21 cellular contexts compared by ENCODE assay signal in genomic region chr5:37926732-37927131, GRCh38.
DNase-seq lines count a peak whose midpoint lies in the region; ATAC-seq and TF ChIP-seq lines count a peak whose summit lies in the region.
"Had no signal": no experiment of that assay in that cellular context is flagged by ENCODE, and none has a peak within 500 bp of the region (broad histone marks: within the 10 kb centered on the region; RNA-seq: fewer than 3 reads in every experiment).

No MANE protein-coding gene starts in this region.

- H3F3A ChIP-seq in PC-3 (ENCODE audit: low read length, unreplicated experiment), result no peaks in the 10 kb centered on the region
- H3F3A ChIP-seq in neural progenitor cell (ENCODE audit: low read depth), result no peaks in the 10 kb centered on the region

- TF ChIP-seq CTCF in AG10803 (conservative IDR thresholded peaks at IDR 0.05; ENCODE audit: low read length) (no peak; the same call in 1 of the 2 replicates), PC-3 (conservative IDR thresholded peaks at IDR 0.05; ENCODE audit: low read depth, low read length) (0 out of 2 replicates have a peak, but pooled peaks have one; percentile 11), neural progenitor cell (IDR thresholded peaks at IDR 0.05) (no peak)

- peaks cover 78% of the 10 kb centered on the region for H3K27me3 ChIP-seq in PC-3 (ENCODE audit: low read length)
- no peaks in the 10 kb centered on the region for H3K27me3 ChIP-seq in neural progenitor cell
- H3K27me3 ChIP-seq: uterus had no signal

- intact Hi-C loops in PC-3 (cut with micrococcal nuclease), result no loop called here

- H3K4me1 ChIP-seq in PC-3 (ENCODE audit: insufficient read depth, low read length) (no peaks in the 10 kb centered on the region), neural progenitor cell (no peaks in the 10 kb centered on the region)
- H3K4me1 ChIP-seq: uterus had no signal

- H3K9me3 ChIP-seq in PC-3 (ENCODE audit: low read length) (no peaks in the 10 kb centered on the region), neural progenitor cell (ENCODE audit: low read depth) (no peaks in the 10 kb centered on the region)
- H3K9me3 ChIP-seq: uterus had no signal

- H3K36me3 ChIP-seq in PC-3 (ENCODE audit: low read depth, low read length) (no peaks in the 10 kb centered on the region), neural progenitor cell (no peaks in the 10 kb centered on the region)
- H3K36me3 ChIP-seq: uterus had no signal

- no peak overlapping the region for H3K27ac Mint-ChIP-seq in activated T-helper 17 cell treated with anti-CD3 and anti-CD28 coated beads, Interleukin-2, amount 50 U/mL, for 72 hours
- no peak overlapping the region for H3K27ac Mint-ChIP-seq in activated T-cell treated with anti-CD3 and anti-CD28 coated beads, Interleukin-2, amount 50 U/mL, for 72 hours
- no peak overlapping the region for H3K27ac Mint-ChIP-seq in neural progenitor cell
- H3K27ac Mint-ChIP-seq: activated B cell treated with CpG ODN at 0.5 μM for 24 hours; effector memory CD8-positive, alpha-beta T cell; naive thymus-derived CD8-positive, alpha-beta T cell; stimulated activated naive B cell treated with anti-CD40 and anti-IgM and Interleukin-4, amounts not matched to agents 10 μg/mL and 1 μg/mL and 100 μg/mL, for 72 hours had no signal

- CTCF ChIA-PET in PC-3 (lab: Charles Lee), result no interaction called here

- peaks cover 3% of the 10 kb centered on the region for H3K9me3 Mint-ChIP-seq in activated T-helper 17 cell treated with anti-CD3 and anti-CD28 coated beads, Interleukin-2, amount 50 U/mL, for 72 hours
- H3K9me3 Mint-ChIP-seq in activated T-cell treated with anti-CD3 and anti-CD28 coated beads, Interleukin-2, amount 50 U/mL, for 72 hours, result peaks cover 2 to 8% of the 10 kb centered on the region in 2 donors
- no peaks in the 10 kb centered on the region for H3K9me3 Mint-ChIP-seq in neural progenitor cell
- H3K9me3 Mint-ChIP-seq: activated B cell treated with CpG ODN at 0.5 μM for 24 hours had no signal

- H3K4me3 ChIP-seq in AG10803 (ENCODE audit: low read length), result no peak overlapping the region
- no peak overlapping the region for H3K4me3 ChIP-seq in PC-3 (ENCODE audit: low read length)
- no peak overlapping the region for H3K4me3 ChIP-seq in neural progenitor cell
- H3K4me3 ChIP-seq: SK-N-MC, uterus had no signal

- POLR2A ChIA-PET in PC-3 (lab: Charles Lee; ENCODE audit: unreplicated experiment), result no interaction called here

- H3K4me3 Mint-ChIP-seq in activated T-helper 17 cell treated with anti-CD3 and anti-CD28 coated beads, Interleukin-2, amount 50 U/mL, for 72 hours, result no peak overlapping the region
- H3K4me3 Mint-ChIP-seq in activated T-cell treated with anti-CD3 and anti-CD28 coated beads, Interleukin-2, amount 50 U/mL, for 72 hours, result no peak overlapping the region
- no peak overlapping the region for H3K4me3 Mint-ChIP-seq in neural progenitor cell
- H3K4me3 Mint-ChIP-seq: activated B cell treated with CpG ODN at 0.5 μM for 24 hours; effector memory CD8-positive, alpha-beta T cell; naive thymus-derived CD8-positive, alpha-beta T cell; stimulated activated naive B cell treated with anti-CD40 and anti-IgM and Interleukin-4, amounts not matched to agents 10 μg/mL and 1 μg/mL and 100 μg/mL, for 72 hours had no signal

- no TSS peak for BruUV-seq in PC-3 (replicated peaks; lab: Mats Ljungman, UMichigan)

- H3K27ac ChIP-seq in PC-3 (ENCODE audit: low read length), result no peak overlapping the region
- peak overlapping the region; percentile 27 for H3K27ac ChIP-seq in epithelial cell of prostate
- no peak overlapping the region for H3K27ac ChIP-seq in neural progenitor cell
- H3K27ac ChIP-seq: HL-60, SK-N-MC, uterus had no signal

- DNase-seq in AG10803 (ENCODE audit: low read depth) (peak; percentile 34), HPDE6-E6E7 (ENCODE audit: extremely low spot score) (peak; percentile 59), PC-3 (peak; percentile 23), epithelial cell of prostate (ENCODE audit: low read depth, low spot score) (peak; percentile 41), neural progenitor cell (ENCODE audit: low spot score) (no peak), HuH-7 (ENCODE audit: low spot score) (no peak)
- DNase-seq in activated T-cell treated with anti-CD3 and anti-CD28 coated beads, Interleukin-2, amount 50 U/mL, for 72 hours, result no peak
- DNase-seq: activated B cell treated with CpG ODN at 0.5 μM for 24 hours; AML-193; anterior cingulate cortex; DMS79 treated with DMSO at 0.1 percent for 48 hours; effector memory CD8-positive, alpha-beta T cell; naive thymus-derived CD8-positive, alpha-beta T cell; NCI-H1048; NCI-H446; stimulated activated CD4-positive, alpha-beta T cell treated with anti-CD3 and anti-CD28 coated beads, Interleukin-4, amount 100 ng/mL, for 4 hours; stimulated activated naive B cell treated with anti-CD40 and anti-IgM and Interleukin-4, amounts not matched to agents 10 μg/mL and 1 μg/mL and 100 μg/mL, for 72 hours; uterus had no signal

- H3K27me3 Mint-ChIP-seq in activated T-helper 17 cell treated with anti-CD3 and anti-CD28 coated beads, Interleukin-2, amount 50 U/mL, for 72 hours, result peaks cover 23% of the 10 kb centered on the region
- H3K27me3 Mint-ChIP-seq in activated T-cell treated with anti-CD3 and anti-CD28 coated beads, Interleukin-2, amount 50 U/mL, for 72 hours (ENCODE audit: low read depth), result peaks cover 7% of the 10 kb centered on the region
- peaks cover 3% of the 10 kb centered on the region for H3K27me3 Mint-ChIP-seq in neural progenitor cell (ENCODE audit: insufficient read depth, low read depth)

- no peaks in the 10 kb centered on the region for H3K36me3 Mint-ChIP-seq in activated T-helper 17 cell treated with anti-CD3 and anti-CD28 coated beads, Interleukin-2, amount 50 U/mL, for 72 hours (ENCODE audit: low read depth)
- no peaks in the 10 kb centered on the region for H3K36me3 Mint-ChIP-seq in activated T-cell treated with anti-CD3 and anti-CD28 coated beads, Interleukin-2, amount 50 U/mL, for 72 hours (ENCODE audit: insufficient read depth in 2 of 2)
- no peaks in the 10 kb centered on the region for H3K36me3 Mint-ChIP-seq in neural progenitor cell
- H3K36me3 Mint-ChIP-seq: naive thymus-derived CD8-positive, alpha-beta T cell; stimulated activated naive B cell treated with anti-CD40 and anti-IgM and Interleukin-4, amounts not matched to agents 10 μg/mL and 1 μg/mL and 100 μg/mL, for 72 hours had no signal

- H3K9me2 ChIP-seq in PC-3 (replicated peaks; ENCODE audit: low read length), result no peaks in the 10 kb centered on the region

- H2AFZ ChIP-seq in PC-3 (ENCODE audit: low read length), result no peak overlapping the region
- no peak overlapping the region for H2AFZ ChIP-seq in neural progenitor cell (replicated peaks)

- H3K4me1 Mint-ChIP-seq in activated T-helper 17 cell treated with anti-CD3 and anti-CD28 coated beads, Interleukin-2, amount 50 U/mL, for 72 hours, result no peaks in the 10 kb centered on the region
- H3K4me1 Mint-ChIP-seq in activated T-cell treated with anti-CD3 and anti-CD28 coated beads, Interleukin-2, amount 50 U/mL, for 72 hours (ENCODE audit: low read depth), result no peaks in the 10 kb centered on the region
- no peaks in the 10 kb centered on the region for H3K4me1 Mint-ChIP-seq in neural progenitor cell
- H3K4me1 Mint-ChIP-seq: activated B cell treated with CpG ODN at 0.5 μM for 24 hours; naive thymus-derived CD8-positive, alpha-beta T cell; stimulated activated naive B cell treated with anti-CD40 and anti-IgM and Interleukin-4, amounts not matched to agents 10 μg/mL and 1 μg/mL and 100 μg/mL, for 72 hours had no signal

- H3K9ac ChIP-seq in PC-3 (ENCODE audit: low read length), result no peak overlapping the region
- H3K9ac ChIP-seq in neural progenitor cell, result no peak overlapping the region

- H3K4me2 ChIP-seq in PC-3 (ENCODE audit: low read length), result no peak overlapping the region
- H3K4me2 ChIP-seq in neural progenitor cell, result no peak overlapping the region

- H4K20me1 ChIP-seq in PC-3 (ENCODE audit: low read length), result no peaks in the 10 kb centered on the region
- H4K20me1 ChIP-seq in neural progenitor cell (ENCODE audit: low read depth), result no peaks in the 10 kb centered on the region

- no peak for ATAC-seq in PC-3
- ATAC-seq in activated T-helper 17 cell treated with anti-CD3 and anti-CD28 coated beads, Interleukin-2, amount 50 U/mL, for 72 hours (replicated peaks), result no peak
- ATAC-seq in activated T-cell treated with anti-CD3 and anti-CD28 coated beads, Interleukin-2, amount 50 U/mL, for 72 hours (replicated peaks in 1 of 2), result no peak
- ATAC-seq: effector memory CD8-positive, alpha-beta T cell; naive thymus-derived CD8-positive, alpha-beta T cell; stimulated activated naive B cell treated with anti-CD40 and anti-IgM and Interleukin-4, amounts not matched to agents 10 μg/mL and 1 μg/mL and 100 μg/mL, for 72 hours had no signal

- H3K79me2 ChIP-seq in PC-3 (ENCODE audit: low read length) (no peaks in the 10 kb centered on the region), neural progenitor cell (ENCODE audit: low read depth) (no peaks in the 10 kb centered on the region)

Comparison
In these comparisons a context has a peak if more than half of its experiments do, and no peak if none do; other contexts are left out.
1. DNase-seq: peak in AG10803 (single experiment), HPDE6-E6E7 (single experiment), PC-3 (single experiment) and epithelial cell of prostate (single experiment); none in activated T-cell treated with anti-CD3 and anti-CD28 coated beads, Interleukin-2, amount 50 U/mL, for 72 hours (0 of 2), neural progenitor cell (single experiment) and HuH-7 (single experiment).